ENCODE assay signal across 19 cellular contexts in genomic region chr5:112312295-112312694, GRCh38.
"Had no signal": no experiment of that assay in that cellular context is flagged by ENCODE, and none has a peak within 500 bp of the region (broad histone marks: within the 10 kb centered on the region; RNA-seq: fewer than 3 reads in every experiment).

No MANE protein-coding gene starts in this region.

- H3K36me3 ChIP-seq: gastrocnemius medialis, left lung, neural progenitor cell, right lobe of liver, thoracic aorta, tibial nerve, upper lobe of right lung, uterus had no signal

- H3K4me3 ChIP-seq: gastrocnemius medialis, hepatocyte, left lung, neural progenitor cell, right lobe of liver, thoracic aorta, tibial nerve, upper lobe of right lung, uterus had no signal

- DNase-seq: effector CD8-positive, alpha-beta T cell; endodermal cell; gastrocnemius medialis; head of caudate nucleus; kidney; left lung; naive thymus-derived CD4-positive, alpha-beta T cell; right lobe of liver; small intestine; stimulated activated CD4-positive, alpha-beta T cell treated with anti-CD3 and anti-CD28 coated beads, Interleukin-15, amount 100 ng/mL, for 24 hours; stimulated activated CD4-positive, alpha-beta T cell treated with anti-CD3 and anti-CD28 coated beads, Interleukin-2, amount 100 ng/mL, for 48 hours; stimulated activated naive B cell treated with anti-CD40 and anti-IgM and Interleukin-4, amounts not matched to agents 10 μg/mL and 1 μg/mL and 100 μg/mL, for 72 hours; upper lobe of right lung; uterus had no signal

- H3K4me1 ChIP-seq: gastrocnemius medialis, left lung, neural progenitor cell, right lobe of liver, upper lobe of right lung, uterus had no signal

- ATAC-seq: esophagus mucosa; gastrocnemius medialis; left lung; naive thymus-derived CD4-positive, alpha-beta T cell; stimulated activated naive B cell treated with anti-CD40 and anti-IgM and Interleukin-4, amounts not matched to agents 10 μg/mL and 1 μg/mL and 100 μg/mL, for 72 hours; upper lobe of right lung had no signal

- H3K9me3 ChIP-seq: gastrocnemius medialis, left lung, right lobe of liver, thoracic aorta, tibial nerve, upper lobe of right lung, uterus had no signal
